In genomic region chr4:128287159-128287870, GRCh38 we compare ENCODE assay signal across 8 cellular contexts. TPM values are rescaled to one million over a fixed set of nuclear protein-coding genes. Genes with fewer than 3 reads are reported as not detected.
DNase-seq lines count a peak whose midpoint lies in the region; ATAC-seq and TF ChIP-seq lines count a peak whose summit lies in the region.

A gene with protein sequence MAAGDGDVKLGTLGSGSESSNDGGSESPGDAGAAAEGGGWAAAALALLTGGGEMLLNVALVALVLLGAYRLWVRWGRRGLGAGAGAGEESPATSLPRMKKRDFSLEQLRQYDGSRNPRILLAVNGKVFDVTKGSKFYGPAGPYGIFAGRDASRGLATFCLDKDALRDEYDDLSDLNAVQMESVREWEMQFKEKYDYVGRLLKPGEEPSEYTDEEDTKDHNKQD (minus strand): TSS chr4:128287813. CDS start chr4:128287790, 23 bp downstream.

- H3K4me1 Mint-ChIP-seq in CD4-positive, CD25-positive, alpha-beta regulatory T cell, result peaks cover 15 to 53% (median 38%) of the 10 kb centered on the region in 4 donors
- H3K4me1 Mint-ChIP-seq in natural killer cell, result peaks cover 39 to 40% of the 10 kb centered on the region in 2 donors

- no peaks in the 10 kb centered on the region for H3K9me3 ChIP-seq in CD4-positive, CD25-positive, alpha-beta regulatory T cell (ENCODE audit: control insufficient read depth in 2 of 2, low read length in 2 of 2)
- H3K9me3 ChIP-seq in WERI-Rb-1 (ENCODE audit: severe bottlenecking), result no peaks in the 10 kb centered on the region

- peak within 1 kb of the TSS; percentile 98 for H3K27ac ChIP-seq in CD4-positive, CD25-positive, alpha-beta regulatory T cell (ENCODE audit: insufficient read depth, low read length, poor library complexity, severe bottlenecking)
- H3K27ac ChIP-seq in WERI-Rb-1, result peak within 1 kb of the TSS; percentile 96

- TF ChIP-seq CTCF in WERI-Rb-1 (IDR thresholded peaks at IDR 0.05; ENCODE audit: low read depth, low read length) (no peak), natural killer cell (IDR thresholded peaks at IDR 0.05) (no peak)

- peak within 1 kb of the TSS; percentile 93 to 97 (median 96) for H3K27ac Mint-ChIP-seq in CD4-positive, CD25-positive, alpha-beta regulatory T cell
- peak within 1 kb of the TSS; percentile 85 to 90 for H3K27ac Mint-ChIP-seq in natural killer cell

- ATAC-seq in CD4-positive, CD25-positive, alpha-beta regulatory T cell (ENCODE audit: low read depth in 2 of 2), result no peak
- ATAC-seq in GM19023 (IDR thresholded peaks at IDR 0.05; ENCODE audit: unreplicated experiment) (peak; percentile 16), HG03521 (IDR thresholded peaks at IDR 0.05; ENCODE audit: unreplicated experiment) (peak; percentile 0), natural killer cell (no peak)

- no peak for DNase-seq in CD4-positive, CD25-positive, alpha-beta regulatory T cell
- DNase-seq in WERI-Rb-1 (peak; percentile 58), fibroblast of gingiva (ENCODE audit: low read depth) (peak; percentile 35), natural killer cell (peak; percentile 54), SIG-M5 treated with dmso at 0.1 percent for 504 hours (lab: John Stamatoyannopoulos, UW; ENCODE audit: unreplicated experiment) (no peak), GM19238 (ENCODE audit: insufficient read length, low spot score) (no peak)

- peak within 1 kb of the TSS; percentile 88 to 100 (median 93) for H3K4me3 Mint-ChIP-seq in CD4-positive, CD25-positive, alpha-beta regulatory T cell
- H3K4me3 Mint-ChIP-seq in natural killer cell, result peak within 1 kb of the TSS; percentile 93

- no peaks in the 10 kb centered on the region for H3K27me3 ChIP-seq in CD4-positive, CD25-positive, alpha-beta regulatory T cell (ENCODE audit: control insufficient read depth, insufficient read depth, low read length)
- no peaks in the 10 kb centered on the region for H3K27me3 ChIP-seq in WERI-Rb-1 (ENCODE audit: insufficient read depth, low read depth, severe bottlenecking)

- no peaks in the 10 kb centered on the region for H3K36me3 ChIP-seq in CD4-positive, CD25-positive, alpha-beta regulatory T cell (ENCODE audit: control insufficient read depth, insufficient read depth, low read length)
- peaks cover 42% of the 10 kb centered on the region for H3K36me3 ChIP-seq in WERI-Rb-1

- peaks cover 4% of the 10 kb centered on the region for H3K27me3 Mint-ChIP-seq in CD4-positive, CD25-positive, alpha-beta regulatory T cell
- H3K27me3 Mint-ChIP-seq in natural killer cell (ENCODE audit: low read depth in 2 of 2), result peaks cover 0 to 2% of the 10 kb centered on the region in 2 donors

- H3K4me3 ChIP-seq in CD4-positive, CD25-positive, alpha-beta regulatory T cell (ENCODE audit: low read depth, low read length), result peak within 1 kb of the TSS; percentile 89
- H3K4me3 ChIP-seq in WERI-Rb-1 (ENCODE audit: low read depth, low read length), result peak within 1 kb of the TSS; percentile 96

- H3K36me3 Mint-ChIP-seq in CD4-positive, CD25-positive, alpha-beta regulatory T cell, result no peaks in the 10 kb centered on the region
- H3K36me3 Mint-ChIP-seq in natural killer cell, result no peaks in the 10 kb centered on the region

- intact Hi-C loops in natural killer cell (cut with micrococcal nuclease), result loop anchor here (2.0 to 5.0 kb wide), 4 partner anchors 225 to 805 kb away; partner anchors contain the start of genes LARP1B, PLK4 and SCLT1

- peaks cover 43% of the 10 kb centered on the region for H3K4me1 ChIP-seq in CD4-positive, CD25-positive, alpha-beta regulatory T cell (ENCODE audit: control insufficient read depth, insufficient read depth, low read length, poor library complexity, severe bottlenecking)

- no peaks in the 10 kb centered on the region for H3K9me3 Mint-ChIP-seq in CD4-positive, CD25-positive, alpha-beta regulatory T cell
- no peaks in the 10 kb centered on the region for H3K9me3 Mint-ChIP-seq in natural killer cell

RNA-seq across cellular contexts. Expression of the gene that starts here (rescaled TPM):
- 48.6 TPM for total RNA-seq in CD4-positive, CD25-positive, alpha-beta regulatory T cell
- polyA plus RNA-seq in CD4-positive, CD25-positive, alpha-beta regulatory T cell, result 10 to 100 TPM; 12.7 to 20.4 (median 17.2) TPM
- 10 to 100 TPM; 42.0 to 58.6 (median 53.2) TPM for total RNA-seq in natural killer cell

Comparison
In these comparisons a context has a peak if more than half of its experiments do, and no peak if none do; other contexts are left out.
1. ATAC-seq: peak in GM19023 (single experiment) and HG03521 (single experiment); none in CD4-positive, CD25-positive, alpha-beta regulatory T cell (0 of 2) and natural killer cell (0 of 3).
2. DNase-seq: peak in WERI-Rb-1 (single experiment), fibroblast of gingiva (single experiment) and natural killer cell (single experiment); none in CD4-positive, CD25-positive, alpha-beta regulatory T cell (0 of 3), SIG-M5 treated with dmso at 0.1 percent for 504 hours (single experiment) and GM19238 (single experiment).